Comparison of ENCODE assay signal across 10 cellular contexts in the genomic region with DNA sequence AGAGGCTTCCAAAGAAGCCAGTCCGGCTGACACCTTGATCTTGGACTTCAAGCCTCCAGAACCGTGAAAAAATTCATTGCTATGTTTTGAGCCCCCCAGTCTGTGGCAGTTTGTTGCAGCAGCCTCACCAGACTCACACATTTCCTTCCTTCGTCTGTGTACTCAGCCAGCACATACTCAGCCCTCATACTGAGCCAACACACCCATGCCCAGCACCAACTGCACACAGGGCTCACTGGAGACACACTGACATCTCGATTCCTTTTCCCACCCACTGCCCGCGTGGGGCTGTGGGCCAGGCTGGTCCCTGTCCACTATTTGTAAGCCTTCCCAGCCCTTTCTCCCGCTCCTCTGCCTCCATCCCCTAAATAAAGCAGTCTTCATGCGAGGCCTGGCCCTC. TPM values are rescaled to one million over a fixed set of nuclear protein-coding genes. Genes with fewer than 3 reads are reported as not detected.
DNase-seq lines count a peak whose midpoint lies in the region; ATAC-seq, FAIRE-seq and TF ChIP-seq lines count a peak whose summit lies in the region.
"Had no signal": no experiment of that assay in that cellular context is flagged by ENCODE, and none has a peak within 500 bp of the region (broad histone marks: within the 10 kb centered on the region; RNA-seq: fewer than 3 reads in every experiment).

No MANE protein-coding gene starts in this region.

- no peaks in the 10 kb centered on the region for H3K36me3 ChIP-seq in kidney (ENCODE audit: control insufficient read depth in 1 of 2, insufficient read depth in 2 of 2, low read length in 2 of 2)
- H3K36me3 ChIP-seq in H7 (replicated peaks; ENCODE audit: control insufficient read depth, insufficient read depth, low read length), result no peaks in the 10 kb centered on the region

- peaks cover 20% of the 10 kb centered on the region for H3K9me3 Mint-ChIP-seq in activated CD8-positive, alpha-beta T cell treated with anti-CD3 and anti-CD28 coated beads, Interleukin-2, amount 10 ng/mL, durations not matched to agents 7 days and 5 days (ENCODE audit: insufficient read depth)

- peaks cover 4 to 15% of the 10 kb centered on the region in 2 donors for H3K4me1 ChIP-seq in kidney (ENCODE audit: control insufficient read depth in 1 of 2, insufficient read depth in 1 of 2, low read depth in 1 of 2, low read length in 2 of 2)

- no peaks in the 10 kb centered on the region for H3K27me3 ChIP-seq in H7 (ENCODE audit: control insufficient read depth, insufficient read depth, low read length)

- peaks cover 6% of the 10 kb centered on the region for H3K27me3 Mint-ChIP-seq in activated CD8-positive, alpha-beta T cell treated with anti-CD3 and anti-CD28 coated beads, Interleukin-2, amount 10 ng/mL, durations not matched to agents 7 days and 5 days (ENCODE audit: low read depth)

- H3K27ac ChIP-seq in kidney (ENCODE audit: low read depth in 2 of 2, low read length in 2 of 2), result peak overlapping the region; percentile 33 to 67
- H3K27ac ChIP-seq in skin epidermis, result peak overlapping the region in 16 of 21 experiments; percentile 13 to 69 (median 44)

- FAIRE-seq in kidney (lab: Jason Lieb, UNC), result no peak

- H3K4me3 ChIP-seq in GM12875 (ENCODE audit: low read depth, low read length) (peak overlapping the region; percentile 39), kidney (ENCODE audit: low read length in 2 of 2) (peak overlapping the region in 1 of 2 donors; percentile 47), skin epidermis (no peak overlapping the region), H7 (ENCODE audit: insufficient read depth, low read depth, low read length) (no peak overlapping the region)

- peak overlapping the region; percentile 65 for H3K4me3 Mint-ChIP-seq in activated CD8-positive, alpha-beta T cell treated with anti-CD3 and anti-CD28 coated beads, Interleukin-2, amount 10 ng/mL, durations not matched to agents 7 days and 5 days

- POLR2A ChIA-PET in activated CD8-positive, alpha-beta T cell treated with anti-CD3 and anti-CD28 coated beads, Interleukin-2, amount 10 ng/mL, durations not matched to agents 7 days and 5 days (lab: Charles Lee), result interaction anchor here (0.9 to 1.0 kb wide), 2 partner anchors 15 to 90 kb away, joined by 4 read pairs; partner anchors contain the start of gene NCL

- TF ChIP-seq CTCF in GM12875 (IDR thresholded peaks at IDR 0.05; ENCODE audit: borderline replicate concordance, insufficient read depth, low read depth, low read length), result no peak
- TF ChIP-seq CTCF in kidney (IDR thresholded peaks at IDR 0.05; ENCODE audit: borderline replicate concordance, extremely low read depth, insufficient read depth), result no peak

- peaks cover 17% of the 10 kb centered on the region for H3K36me3 Mint-ChIP-seq in activated CD8-positive, alpha-beta T cell treated with anti-CD3 and anti-CD28 coated beads, Interleukin-2, amount 10 ng/mL, durations not matched to agents 7 days and 5 days (ENCODE audit: low read depth)

- peak overlapping the region in 1 of 2 donors; percentile 55 for H3K9ac ChIP-seq in kidney (ENCODE audit: low read length in 2 of 2)

- DNase-seq in activated CD8-positive, alpha-beta T cell treated with anti-CD3 and anti-CD28 coated beads, Interleukin-2, amount 10 ng/mL, durations not matched to agents 7 days and 5 days, result no peak
- DNase-seq in kidney (no peak), COLO668 (lab: John Stamatoyannopoulos, UW; ENCODE audit: unreplicated experiment) (no peak), H7 (no peak)
- DNase-seq: activated T-cell treated with anti-CD3 and anti-CD28 coated beads for 4 hours had no signal

- intact Hi-C loops in kidney (cut with DNase I), result loop anchor here (10.0 kb wide), 1 partner anchor 70 kb away; no protein-coding TSS in a partner anchor

- peaks cover 38% of the 10 kb centered on the region for H3K4me1 Mint-ChIP-seq in activated CD8-positive, alpha-beta T cell treated with anti-CD3 and anti-CD28 coated beads, Interleukin-2, amount 10 ng/mL, durations not matched to agents 7 days and 5 days (ENCODE audit: low read depth)

- ATAC-seq in activated CD8-positive, alpha-beta T cell treated with anti-CD3 and anti-CD28 coated beads, Interleukin-2, amount 10 ng/mL, durations not matched to agents 7 days and 5 days, result peak; percentile 43
- no peak for ATAC-seq in HG03565 (IDR thresholded peaks at IDR 0.05; ENCODE audit: unreplicated experiment)
- no peak for ATAC-seq in activated CD4-positive, CD25-positive, alpha-beta regulatory T cell treated with anti-CD3 and anti-CD28 coated beads, Interleukin-2, amount 50 U/mL, for 24 hours

- H3K9me3 ChIP-seq in kidney (ENCODE audit: control insufficient read depth in 1 of 2, low read length in 2 of 2), result no peaks in the 10 kb centered on the region

- peak overlapping the region; percentile 79 for H3K27ac Mint-ChIP-seq in activated CD8-positive, alpha-beta T cell treated with anti-CD3 and anti-CD28 coated beads, Interleukin-2, amount 10 ng/mL, durations not matched to agents 7 days and 5 days

- CTCF ChIA-PET in activated CD8-positive, alpha-beta T cell treated with anti-CD3 and anti-CD28 coated beads, Interleukin-2, amount 10 ng/mL, durations not matched to agents 7 days and 5 days (lab: Charles Lee), result interaction anchor here (2.0 to 3.1 kb wide), 3 partner anchors 23 to 72 kb away, joined by 6 to 26 read pairs (median 15); partner anchors contain the start of gene NMUR1

RNA-seq across cellular contexts. Expression of gene NMUR1, which starts 24.1 kb away (rescaled TPM):
- total RNA-seq in activated CD8-positive, alpha-beta T cell treated with anti-CD3 and anti-CD28 coated beads, Interleukin-2, amount 10 ng/mL, durations not matched to agents 7 days and 5 days, result under 1 TPM; 0.95 to 0.99 TPM
- total RNA-seq in kidney, result 0.94 TPM
- 1.3 TPM for polyA plus RNA-seq in kidney (ENCODE audit: insufficient read depth, low read depth, low replicate concordance)
- total RNA-seq in H7 (2014; rRNA removed; shearing (Covaris generic)), result 0.10 and 0.22 TPM in 2 replicates

RNA-seq across cellular contexts. Expression of gene TEX44, which starts 38.3 kb away (rescaled TPM):
- total RNA-seq in activated CD8-positive, alpha-beta T cell treated with anti-CD3 and anti-CD28 coated beads, Interleukin-2, amount 10 ng/mL, durations not matched to agents 7 days and 5 days, result not detected
- total RNA-seq in kidney, result not detected
- polyA plus RNA-seq in kidney (ENCODE audit: insufficient read depth, low read depth, low replicate concordance), result not detected
- not detected in 2 replicates for total RNA-seq in H7 (2014; rRNA removed; shearing (Covaris generic))
- total RNA-seq: lower leg skin had no signal
